ENCODE assay signal across 10 cellular contexts in genomic region chr7:20301311-20301939, GRCh38. TPM values are rescaled to one million over a fixed set of nuclear protein-coding genes. Genes with fewer than 3 reads are reported as not detected.
DNase-seq lines count a peak whose midpoint lies in the region; ATAC-seq lines count a peak whose summit lies in the region.
"Had no signal": no experiment of that assay in that cellular context is flagged by ENCODE, and none has a peak within 500 bp of the region (broad histone marks: within the 10 kb centered on the region; RNA-seq: fewer than 3 reads in every experiment).

No MANE protein-coding gene starts in this region.

- CTCF ChIA-PET in activated CD8-positive, alpha-beta memory T cell treated with anti-CD3 and anti-CD28 coated beads, Interleukin-2, amount 10 ng/mL, durations not matched to agents 7 days and 5 days (lab: Charles Lee): no interaction called here

- ATAC-seq in activated CD8-positive, alpha-beta memory T cell treated with anti-CD3 and anti-CD28 coated beads, Interleukin-2, amount 10 ng/mL, durations not matched to agents 7 days and 5 days: peak; percentile 63
- ATAC-seq in HG03442 (IDR thresholded peaks at IDR 0.05; ENCODE audit: unreplicated experiment) (peak; percentile 54), HG02759 (IDR thresholded peaks at IDR 0.05; ENCODE audit: unreplicated experiment) (no peak)
- peak; percentile 40 for ATAC-seq in activated T-helper 17 cell treated with anti-CD3 and anti-CD28 coated beads, Interleukin-2, amount 50 U/mL, for 72 hours (replicated peaks)
- ATAC-seq in stimulated activated effector memory CD8-positive, alpha-beta T cell treated with anti-CD3 and anti-CD28 coated beads, Interleukin-12 subunit alpha, Interleukin-12 subunit beta, amount 100 ng/mL, for 72 hours: peak; percentile 74

- H3K27ac Mint-ChIP-seq in activated CD8-positive, alpha-beta memory T cell treated with anti-CD3 and anti-CD28 coated beads, Interleukin-2, amount 10 ng/mL, durations not matched to agents 7 days and 5 days: no peak overlapping the region
- H3K27ac Mint-ChIP-seq in activated T-helper 17 cell treated with anti-CD3 and anti-CD28 coated beads, Interleukin-2, amount 50 U/mL, for 72 hours: no peak overlapping the region
- H3K27ac Mint-ChIP-seq in stimulated activated effector memory CD8-positive, alpha-beta T cell treated with anti-CD3 and anti-CD28 coated beads, Interleukin-12 subunit alpha, Interleukin-12 subunit beta, amount 100 ng/mL, for 72 hours: no peak overlapping the region

- no peaks in the 10 kb centered on the region for H3K27me3 Mint-ChIP-seq in activated CD8-positive, alpha-beta memory T cell treated with anti-CD3 and anti-CD28 coated beads, Interleukin-2, amount 10 ng/mL, durations not matched to agents 7 days and 5 days
- H3K27me3 Mint-ChIP-seq in activated T-helper 17 cell treated with anti-CD3 and anti-CD28 coated beads, Interleukin-2, amount 50 U/mL, for 72 hours: no peaks in the 10 kb centered on the region

- no peak overlapping the region for H3K4me3 Mint-ChIP-seq in activated CD8-positive, alpha-beta memory T cell treated with anti-CD3 and anti-CD28 coated beads, Interleukin-2, amount 10 ng/mL, durations not matched to agents 7 days and 5 days
- H3K4me3 Mint-ChIP-seq in activated T-helper 17 cell treated with anti-CD3 and anti-CD28 coated beads, Interleukin-2, amount 50 U/mL, for 72 hours: no peak overlapping the region
- H3K4me3 Mint-ChIP-seq in stimulated activated effector memory CD8-positive, alpha-beta T cell treated with anti-CD3 and anti-CD28 coated beads, Interleukin-12 subunit alpha, Interleukin-12 subunit beta, amount 100 ng/mL, for 72 hours: no peak overlapping the region

- H3K4me1 Mint-ChIP-seq in activated CD8-positive, alpha-beta memory T cell treated with anti-CD3 and anti-CD28 coated beads, Interleukin-2, amount 10 ng/mL, durations not matched to agents 7 days and 5 days: peaks cover 11% of the 10 kb centered on the region
- no peaks in the 10 kb centered on the region for H3K4me1 Mint-ChIP-seq in activated T-helper 17 cell treated with anti-CD3 and anti-CD28 coated beads, Interleukin-2, amount 50 U/mL, for 72 hours
- H3K4me1 Mint-ChIP-seq in stimulated activated effector memory CD8-positive, alpha-beta T cell treated with anti-CD3 and anti-CD28 coated beads, Interleukin-12 subunit alpha, Interleukin-12 subunit beta, amount 100 ng/mL, for 72 hours: peaks cover 6% of the 10 kb centered on the region

- no peaks in the 10 kb centered on the region for H3K36me3 Mint-ChIP-seq in activated CD8-positive, alpha-beta memory T cell treated with anti-CD3 and anti-CD28 coated beads, Interleukin-2, amount 10 ng/mL, durations not matched to agents 7 days and 5 days
- H3K36me3 Mint-ChIP-seq in activated T-helper 17 cell treated with anti-CD3 and anti-CD28 coated beads, Interleukin-2, amount 50 U/mL, for 72 hours (ENCODE audit: low read depth): no peaks in the 10 kb centered on the region
- no peaks in the 10 kb centered on the region for H3K36me3 Mint-ChIP-seq in stimulated activated effector memory CD8-positive, alpha-beta T cell treated with anti-CD3 and anti-CD28 coated beads, Interleukin-12 subunit alpha, Interleukin-12 subunit beta, amount 100 ng/mL, for 72 hours

- DNase-seq in activated CD8-positive, alpha-beta memory T cell treated with anti-CD3 and anti-CD28 coated beads, Interleukin-2, amount 10 ng/mL, durations not matched to agents 7 days and 5 days: no peak
- DNase-seq in activated CD8-positive, alpha-beta memory T cell treated with anti-CD3 and anti-CD28 coated beads, Interleukin-2, amount 50 U/mL, for 4 hours: no peak
- DNase-seq in stimulated activated effector memory CD8-positive, alpha-beta T cell treated with anti-CD3 and anti-CD28 coated beads, Interleukin-12 subunit alpha, Interleukin-12 subunit beta, amount 100 ng/mL, for 72 hours (ENCODE audit: low spot score in 2 of 2): no peak
- DNase-seq in C1 segment of cervical spinal cord (lab: John Stamatoyannopoulos, UW) (no peak), NCI-H2029 (lab: John Stamatoyannopoulos, UW) (no peak)
- DNase-seq: activated CD8-positive, alpha-beta memory T cell treated with anti-CD3 and anti-CD28 coated beads, Interleukin-2, amount 50 U/mL, for 48 hours; NCI-H1105 had no signal

- no peaks in the 10 kb centered on the region for H3K9me3 Mint-ChIP-seq in activated CD8-positive, alpha-beta memory T cell treated with anti-CD3 and anti-CD28 coated beads, Interleukin-2, amount 10 ng/mL, durations not matched to agents 7 days and 5 days (ENCODE audit: low read depth)
- no peaks in the 10 kb centered on the region for H3K9me3 Mint-ChIP-seq in activated T-helper 17 cell treated with anti-CD3 and anti-CD28 coated beads, Interleukin-2, amount 50 U/mL, for 72 hours
- H3K9me3 Mint-ChIP-seq in stimulated activated effector memory CD8-positive, alpha-beta T cell treated with anti-CD3 and anti-CD28 coated beads, Interleukin-12 subunit alpha, Interleukin-12 subunit beta, amount 100 ng/mL, for 72 hours: no peaks in the 10 kb centered on the region

RNA-seq across cellular contexts. Expression of gene ITGB8, which starts 29.3 kb away (rescaled TPM):
- total RNA-seq in activated CD8-positive, alpha-beta memory T cell treated with anti-CD3 and anti-CD28 coated beads, Interleukin-2, amount 10 ng/mL, durations not matched to agents 7 days and 5 days: under 1 TPM; 0.06 to 0.07 TPM
- total RNA-seq in activated T-helper 17 cell treated with anti-CD3 and anti-CD28 coated beads, Interleukin-2, amount 50 U/mL, for 72 hours: under 1 TPM; 0.05 to 0.26 TPM
